ENCODE assay signal across 10 cellular contexts in genomic region chr4:154073107-154073817, GRCh38.
DNase-seq lines count a peak whose midpoint lies in the region; ATAC-seq and TF ChIP-seq lines count a peak whose summit lies in the region.
"Had no signal": no experiment of that assay in that cellular context is flagged by ENCODE, and none has a peak within 500 bp of the region (broad histone marks: within the 10 kb centered on the region; RNA-seq: fewer than 3 reads in every experiment).

No MANE protein-coding gene starts in this region.

- no peaks in the 10 kb centered on the region for H3K9me3 ChIP-seq in fibroblast of lung (ENCODE audit: control insufficient read depth, insufficient read depth, low read depth, low read length)
- no peaks in the 10 kb centered on the region for H3K9me3 ChIP-seq in stomach
- no peaks in the 10 kb centered on the region for H3K9me3 ChIP-seq in left ventricle myocardium inferior (replicated peaks)

- no peak for TF ChIP-seq POLR2A in stomach (IDR thresholded peaks at IDR 0.05)

- H3K79me2 ChIP-seq in fibroblast of lung (ENCODE audit: control insufficient read depth, insufficient read depth, low read length), result no peaks in the 10 kb centered on the region

- WGBS in stomach, 5 donors, result 60 to 72% (median 66%) methylated on average over 4 of the region's 4 CpGs

- H3K9ac ChIP-seq in fibroblast of lung (ENCODE audit: insufficient read depth, low read length), result no peak overlapping the region

- H3K27ac ChIP-seq in fibroblast of lung (ENCODE audit: insufficient read depth, low read length) (no peak overlapping the region), stomach (no peak overlapping the region), left ventricle myocardium inferior (replicated peaks) (no peak overlapping the region)

- H2AFZ ChIP-seq in fibroblast of lung (ENCODE audit: low read length), result no peak overlapping the region

- TF ChIP-seq EP300 in stomach (IDR thresholded peaks at IDR 0.05), result no peak

- H4K20me1 ChIP-seq in fibroblast of lung (ENCODE audit: control insufficient read depth, extremely low read depth, insufficient read depth, low read length), result no peaks in the 10 kb centered on the region

- intact Hi-C loops in stomach (cut with DNase I; ENCODE audit: low total_unique reads), result no loop called here
- intact Hi-C loops in left ventricle myocardium inferior (cut with micrococcal nuclease), result no loop called here

- no peak overlapping the region for H3K4me2 ChIP-seq in fibroblast of lung (ENCODE audit: extremely low read depth, insufficient read depth, low read length)

- H3K36me3 ChIP-seq in fibroblast of lung (ENCODE audit: control insufficient read depth, insufficient read depth, low read length) (no peaks in the 10 kb centered on the region), stomach (no peaks in the 10 kb centered on the region), left ventricle myocardium inferior (no peaks in the 10 kb centered on the region)

- H3K4me1 ChIP-seq in fibroblast of lung (ENCODE audit: control insufficient read depth, extremely low read depth, insufficient read depth, low read length) (no peaks in the 10 kb centered on the region), stomach (no peaks in the 10 kb centered on the region), left ventricle myocardium inferior (no peaks in the 10 kb centered on the region)

- DNase-seq in AG09309 (ENCODE audit: low read depth) (peak; percentile 54), MV-4-11 (lab: John Stamatoyannopoulos, UW) (peak; percentile 20), fibroblast of lung (ENCODE audit: low read depth in 2 of 2) (peak; percentile 17 to 69), HuH-7.5 (ENCODE audit: low spot score) (no peak), stomach (no peak), left ventricle myocardium inferior (no peak)
- DNase-seq: CD4-positive, alpha-beta T cell; NCI-H524 had no signal

- no peak for TF ChIP-seq CTCF in AG09309 (IDR thresholded peaks at IDR 0.05; ENCODE audit: control insufficient read depth, insufficient read depth, low read depth, low read length, missing control alignments)
- no peak for TF ChIP-seq CTCF in fibroblast of lung (conservative IDR thresholded peaks at IDR 0.05 in 1 of 2, IDR thresholded peaks at IDR 0.05 in 1 of 2; ENCODE audit: low read depth in 1 of 2, low read length in 2 of 2)
- TF ChIP-seq CTCF in stomach (IDR thresholded peaks at IDR 0.05), result no peak
- no peak for TF ChIP-seq CTCF in left ventricle myocardium inferior (IDR thresholded peaks at IDR 0.05; ENCODE audit: borderline replicate concordance)

- H3K4me3 ChIP-seq in AG09309 (ENCODE audit: control insufficient read depth, low read depth, low read length), result no peak overlapping the region
- no peak overlapping the region for H3K4me3 ChIP-seq in fibroblast of lung (replicated peaks in 1 of 4; ENCODE audit: control extremely low read depth in 1 of 4, insufficient read depth in 1 of 4, low read depth in 3 of 4, low read length in 4 of 4)
- no peak overlapping the region for H3K4me3 ChIP-seq in stomach
- H3K4me3 ChIP-seq in left ventricle myocardium inferior, result no peak overlapping the region

- peak; percentile 50 for ATAC-seq in GM19395 (IDR thresholded peaks at IDR 0.05; ENCODE audit: unreplicated experiment)
- ATAC-seq in GM18861 (IDR thresholded peaks at IDR 0.05; ENCODE audit: unreplicated experiment), result no peak

- H3K27me3 ChIP-seq in fibroblast of lung (ENCODE audit: control insufficient read depth, insufficient read depth, low read length), result no peaks in the 10 kb centered on the region
- no peaks in the 10 kb centered on the region for H3K27me3 ChIP-seq in stomach
- H3K27me3 ChIP-seq in left ventricle myocardium inferior (ENCODE audit: low read depth), result no peaks in the 10 kb centered on the region

Comparison
In these comparisons a context has a peak if more than half of its experiments do, and no peak if none do; other contexts are left out.
1. DNase-seq: peak in AG09309 (single experiment), MV-4-11 (single experiment) and fibroblast of lung (2 of 2); none in HuH-7.5 (single experiment), stomach (single experiment) and left ventricle myocardium inferior (single experiment).